Comparison of ENCODE assay signal across 8 cellular contexts in the genomic region with DNA sequence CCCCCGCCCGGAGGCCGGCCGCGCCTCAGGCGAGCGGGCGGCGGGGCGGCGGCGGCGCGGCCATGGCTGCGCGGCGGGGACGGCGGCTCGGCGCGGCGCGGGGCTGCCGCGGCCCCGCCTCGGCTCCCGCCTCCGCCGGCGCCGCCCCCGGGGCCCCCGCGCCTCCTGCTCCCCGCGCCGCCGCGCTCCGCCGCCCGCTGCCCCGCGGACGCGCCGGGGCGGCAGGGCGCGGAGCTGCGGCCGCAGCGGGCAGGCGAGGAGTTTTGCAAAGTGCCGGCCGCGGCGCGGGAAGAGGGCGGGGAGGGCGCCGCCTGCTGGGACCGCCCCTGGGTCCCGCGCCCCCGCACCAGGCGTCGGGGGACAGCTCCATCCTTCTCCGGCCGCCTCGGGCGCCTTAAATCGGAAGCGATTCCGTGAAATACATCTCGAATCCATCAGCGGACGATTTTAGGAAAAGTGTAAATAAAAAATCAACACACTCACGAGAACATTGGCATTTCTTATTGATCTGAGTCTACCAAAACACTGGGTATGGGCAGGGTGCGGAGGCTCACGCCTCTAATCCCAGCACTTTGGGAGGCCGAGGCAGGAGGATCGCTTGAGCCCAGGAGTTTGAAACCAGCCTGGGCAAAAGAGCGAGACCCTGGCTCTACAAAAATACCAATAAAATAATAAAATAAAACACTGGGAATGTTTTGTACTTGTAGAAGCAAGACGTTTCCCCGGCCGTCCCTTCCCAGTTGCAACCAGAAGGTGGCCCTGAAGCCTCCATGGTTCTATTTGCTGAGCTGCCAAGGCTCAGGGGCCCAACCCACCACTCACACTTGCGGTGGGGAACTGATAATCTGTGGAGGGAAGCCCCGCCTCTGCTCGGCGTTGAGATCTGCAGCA.
DNase-seq lines count a peak whose midpoint lies in the region; ATAC-seq lines count a peak whose summit lies in the region.

No MANE protein-coding gene starts in this region.

- intact Hi-C loops in left ventricle myocardium superior (cut with micrococcal nuclease), result no loop called here

- DNase-seq in H7, result peak; percentile 90
- peak; percentile 26 to 27 for DNase-seq in activated CD4-positive, alpha-beta T cell treated with anti-CD3 and anti-CD28 coated beads, Interleukin-2, amount 50 U/mL, for 48 hours
- DNase-seq in left ventricle myocardium superior, result peak; percentile 65
- DNase-seq in LoVo (ENCODE audit: low spot score), result no peak

- peaks cover 84% of the 10 kb centered on the region for H3K27me3 ChIP-seq in ACC112 (ENCODE audit: insufficient read depth, low read length)
- H3K27me3 ChIP-seq in H7 (ENCODE audit: control insufficient read depth, insufficient read depth, low read length), result peaks cover 25% of the 10 kb centered on the region

- H3K27ac ChIP-seq in ACC112 (ENCODE audit: low read depth, low read length), result no peak overlapping the region
- no peak overlapping the region for H3K27ac ChIP-seq in skin epidermis

- H3K4me3 ChIP-seq in ACC112 (ENCODE audit: low read depth, low read length), result peak overlapping the region; percentile 61
- H3K4me3 ChIP-seq in H7 (ENCODE audit: insufficient read depth, low read depth, low read length), result peak overlapping the region; percentile 55
- peak overlapping the region in 6 of 7 experiments; percentile 20 to 44 (median 42) for H3K4me3 ChIP-seq in skin epidermis

- no peaks in the 10 kb centered on the region for H3K79me2 ChIP-seq in ACC112 (ENCODE audit: control insufficient read depth, insufficient read depth, low read length, unreplicated experiment)

- ATAC-seq in left ventricle myocardium superior (peak; percentile 51), GM21723 (IDR thresholded peaks at IDR 0.05; ENCODE audit: unreplicated experiment) (no peak), GM21529 (IDR thresholded peaks at IDR 0.05; ENCODE audit: unreplicated experiment) (no peak)

- H2AFZ ChIP-seq in ACC112 (ENCODE audit: low read length, unreplicated experiment), result no peak overlapping the region

- H3K4me1 ChIP-seq in ACC112 (ENCODE audit: control insufficient read depth, insufficient read depth, low read length, unreplicated experiment), result no peaks in the 10 kb centered on the region

- H3K36me3 ChIP-seq in ACC112 (ENCODE audit: insufficient read depth, low read length) (peaks cover 2% of the 10 kb centered on the region; the same call in 1 of the 2 replicates), H7 (replicated peaks; ENCODE audit: control insufficient read depth, insufficient read depth, low read length) (no peaks in the 10 kb centered on the region)
